8 cellular contexts compared by ENCODE assay signal in the genomic region with DNA sequence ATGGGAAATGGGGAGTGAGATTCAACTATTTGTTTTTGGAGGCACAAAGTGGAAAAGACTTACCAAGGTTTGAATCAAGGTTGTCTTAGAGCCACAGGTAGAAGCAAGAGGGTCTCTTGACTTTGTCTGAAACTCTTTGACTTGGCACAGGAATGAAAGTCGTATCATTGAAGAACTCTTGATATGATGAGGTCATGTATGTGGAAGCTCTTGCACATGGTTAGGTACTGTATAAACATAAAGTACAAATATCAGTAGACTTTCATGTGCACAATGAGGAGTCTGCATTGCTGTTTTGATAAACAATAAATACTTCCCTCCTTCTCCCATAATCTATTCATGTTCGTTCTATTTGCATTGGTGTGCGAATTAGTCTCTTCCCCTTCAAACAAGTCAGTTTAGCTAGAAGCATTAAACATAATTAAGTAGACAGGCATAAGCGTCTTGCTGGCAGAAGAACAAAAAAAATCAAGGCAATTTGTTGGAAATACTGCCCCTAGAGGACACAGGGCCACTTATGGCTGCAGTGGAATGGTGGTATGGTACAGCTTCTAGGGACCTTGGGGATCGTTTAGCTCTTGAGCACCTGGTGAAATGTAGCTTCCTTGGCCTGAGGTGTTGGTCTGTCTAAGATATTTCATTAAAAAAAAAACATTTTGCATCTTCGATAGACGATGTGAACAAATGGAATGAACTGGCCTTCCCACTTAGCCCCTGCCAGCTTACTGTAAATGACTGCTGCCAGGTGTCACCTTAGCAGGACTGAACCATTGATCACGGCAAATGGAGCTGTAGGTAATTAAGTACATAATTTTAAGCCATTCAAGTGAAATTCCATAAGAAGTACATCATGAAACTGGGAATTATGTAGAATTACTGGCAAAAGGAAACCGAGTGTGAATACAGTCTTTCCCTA.
DNase-seq lines count a peak whose midpoint lies in the region; ATAC-seq and TF ChIP-seq lines count a peak whose summit lies in the region.

No MANE protein-coding gene starts in this region.

- H3K27me3 ChIP-seq in HCT116 (ENCODE audit: insufficient read depth, low read length) (no peaks in the 10 kb centered on the region; the same call in 1 of the 2 replicates), PC-3 (ENCODE audit: low read length) (peaks cover 26% of the 10 kb centered on the region; the same call in 1 of the 2 replicates), suprapubic skin (no peaks in the 10 kb centered on the region)

- no peaks in the 10 kb centered on the region for H4K20me1 ChIP-seq in HCT116 (ENCODE audit: insufficient read depth)
- H4K20me1 ChIP-seq in PC-3 (ENCODE audit: low read length) = no peaks in the 10 kb centered on the region

- H3K27ac Mint-ChIP-seq in stimulated activated naive CD8-positive, alpha-beta T cell treated with anti-CD3 and anti-CD28 coated beads, Interleukin-15, amount 100 ng/mL, for 72 hours = no peak overlapping the region

- H3K9ac ChIP-seq in HCT116 (ENCODE audit: low read length) (no peak overlapping the region), PC-3 (ENCODE audit: low read length) (no peak overlapping the region)

- no peaks in the 10 kb centered on the region for H3K79me2 ChIP-seq in HCT116 (ENCODE audit: insufficient read depth, low read length)
- H3K79me2 ChIP-seq in PC-3 (ENCODE audit: low read length) = no peaks in the 10 kb centered on the region

- H3K4me1 Mint-ChIP-seq in stimulated activated naive CD8-positive, alpha-beta T cell treated with anti-CD3 and anti-CD28 coated beads, Interleukin-15, amount 100 ng/mL, for 72 hours = no peaks in the 10 kb centered on the region

- no peaks in the 10 kb centered on the region; the same call in 1 of the 2 replicates for H3K9me2 ChIP-seq in HCT116 (ENCODE audit: insufficient read depth)
- no peaks in the 10 kb centered on the region for H3K9me2 ChIP-seq in PC-3 (replicated peaks; ENCODE audit: low read length)

- H3K4me1 ChIP-seq in HCT116 (ENCODE audit: control insufficient read depth in 1 of 2, insufficient read depth in 2 of 2, low read length in 2 of 2) = no peaks in the 10 kb centered on the region
- peaks cover 11% of the 10 kb centered on the region for H3K4me1 ChIP-seq in PC-3 (ENCODE audit: insufficient read depth, low read length)
- H3K4me1 ChIP-seq in suprapubic skin = peaks cover 12% of the 10 kb centered on the region

- BruUV-seq in HCT116 (replicated peaks; lab: Mats Ljungman, UMichigan) (no TSS peak), PC-3 (replicated peaks; lab: Mats Ljungman, UMichigan) (no TSS peak)

- TF ChIP-seq CTCF in HCT116 (IDR thresholded peaks at IDR 0.05 in 2 of 3, conservative IDR thresholded peaks at IDR 0.05 in 1 of 3; ENCODE audit: borderline replicate concordance in 1 of 3, insufficient read depth in 1 of 3, low read depth in 2 of 3, low read length in 2 of 3) (peak; percentile 28 to 83 (median 78); a peak in 5 of 6 replicates), PC-3 (conservative IDR thresholded peaks at IDR 0.05; ENCODE audit: low read depth, low read length) (peak; percentile 88), fibroblast of the aortic adventitia (IDR thresholded peaks at IDR 0.05; ENCODE audit: insufficient read depth, low read length) (peak; percentile 41), suprapubic skin (IDR thresholded peaks at IDR 0.05) (peak in 1 of 2 donors; percentile 29)

- no peak for TF ChIP-seq EP300 in suprapubic skin (IDR thresholded peaks at IDR 0.05)

- CTCF ChIA-PET in HCT116 (lab: Charles Lee) = interaction anchor here (0.6 to 1.7 kb wide), 13 partner anchors 9 to 459 kb away, joined by 3 to 6 read pairs (median 3); no protein-coding TSS in a partner anchor
- CTCF ChIA-PET in PC-3 (lab: Charles Lee) = interaction anchor here (0.6 to 0.8 kb wide), 2 partner anchors 65 to 243 kb away, joined by 4 read pairs; no protein-coding TSS in a partner anchor

- TF ChIP-seq RAD21 in HCT116 (IDR thresholded peaks at IDR 0.05; ENCODE audit: low read depth) = peak; percentile 54

- intact Hi-C loops in HCT116 (cut with micrococcal nuclease) (loop anchor here (5.0 to 10.0 kb wide), 2 partner anchors 316 to 463 kb away; no protein-coding TSS in a partner anchor), PC-3 (cut with micrococcal nuclease) (no loop called here)

- POLR2A ChIA-PET in HCT116 (lab: Charles Lee) = no interaction called here
- POLR2A ChIA-PET in PC-3 (lab: Charles Lee; ENCODE audit: unreplicated experiment) = no interaction called here

- H3K27me3 Mint-ChIP-seq in stimulated activated naive CD8-positive, alpha-beta T cell treated with anti-CD3 and anti-CD28 coated beads, Interleukin-15, amount 100 ng/mL, for 72 hours = peaks cover 17% of the 10 kb centered on the region

- peak; percentile 2 for DNase-seq in CD1c-positive myeloid dendritic cell (ENCODE audit: extremely low spot score)
- DNase-seq in HCT116 (ENCODE audit: low read depth, low spot score) = peak; percentile 39
- peak; percentile 65 for DNase-seq in PC-3
- no peak for DNase-seq in fibroblast of the aortic adventitia (ENCODE audit: low read depth)
- DNase-seq in stimulated activated naive CD8-positive, alpha-beta T cell treated with anti-CD3 and anti-CD28 coated beads, Interleukin-15, amount 100 ng/mL, for 72 hours = no peak
- no peak for DNase-seq in suprapubic skin (ENCODE audit: low spot score in 2 of 2)

- H3K4me3 Mint-ChIP-seq in stimulated activated naive CD8-positive, alpha-beta T cell treated with anti-CD3 and anti-CD28 coated beads, Interleukin-15, amount 100 ng/mL, for 72 hours = no peak overlapping the region

- H3K9me3 ChIP-seq in HCT116 (ENCODE audit: control insufficient read depth in 1 of 2, insufficient read depth in 1 of 2, low read depth in 1 of 2, low read length in 2 of 2) (no peaks in the 10 kb centered on the region), PC-3 (ENCODE audit: low read length) (no peaks in the 10 kb centered on the region), suprapubic skin (no peaks in the 10 kb centered on the region)

- H3K4me2 ChIP-seq in HCT116 (ENCODE audit: low read length) (no peak overlapping the region), PC-3 (ENCODE audit: low read length) (no peak overlapping the region)

- no peaks in the 10 kb centered on the region for H3F3A ChIP-seq in PC-3 (ENCODE audit: low read length, unreplicated experiment)

- no peak overlapping the region for H3K27ac ChIP-seq in HCT116 (ENCODE audit: low read depth, low read length)
- no peak overlapping the region for H3K27ac ChIP-seq in PC-3 (ENCODE audit: low read length)
- H3K27ac ChIP-seq in suprapubic skin = no peak overlapping the region

- no peaks in the 10 kb centered on the region for H3K9me3 Mint-ChIP-seq in stimulated activated naive CD8-positive, alpha-beta T cell treated with anti-CD3 and anti-CD28 coated beads, Interleukin-15, amount 100 ng/mL, for 72 hours

- ATAC-seq in HCT116 (peak; percentile 88), PC-3 (peak; percentile 62), HG03097 (IDR thresholded peaks at IDR 0.05; ENCODE audit: low FRiP score, unreplicated experiment) (no peak), HG02870 (IDR thresholded peaks at IDR 0.05; ENCODE audit: unreplicated experiment) (no peak)
- ATAC-seq in stimulated activated naive CD8-positive, alpha-beta T cell treated with anti-CD3 and anti-CD28 coated beads, Interleukin-15, amount 100 ng/mL, for 72 hours = no peak

- H2AFZ ChIP-seq in HCT116 (ENCODE audit: low read depth, low read length, poor library complexity, severe bottlenecking) = no peak overlapping the region
- H2AFZ ChIP-seq in PC-3 (ENCODE audit: low read length) = no peak overlapping the region

- H3K4me3 ChIP-seq in HCT116 (replicated peaks in 1 of 2; ENCODE audit: low read depth in 1 of 2, low read length in 2 of 2) = no peak overlapping the region
- H3K4me3 ChIP-seq in PC-3 (ENCODE audit: low read length) = no peak overlapping the region
- no peak overlapping the region for H3K4me3 ChIP-seq in fibroblast of the aortic adventitia (ENCODE audit: low read depth, low read length)
- no peak overlapping the region for H3K4me3 ChIP-seq in suprapubic skin

- RAD21 ChIA-PET in HCT116 (lab: Charles Lee; ENCODE audit: low non-redundant PET in 1 of 2, low total read pairs in 2 of 2, uncharacterized antibody in 2 of 2, unreplicated experiment in 2 of 2) = interaction anchor here (0.6 to 1.0 kb wide), 2 partner anchors 188 to 546 kb away, joined by 4 read pairs; no protein-coding TSS in a partner anchor

- WGBS in suprapubic skin = 62% methylated on average over 9 of the region's 9 CpGs

- TF ChIP-seq POLR2A in HCT116 (IDR thresholded peaks at IDR 0.05; ENCODE audit: borderline replicate concordance, extremely low read depth, insufficient read depth, insufficient read length) (no peak), suprapubic skin (IDR thresholded peaks at IDR 0.05) (no peak)

- no peaks in the 10 kb centered on the region for H3K36me3 ChIP-seq in HCT116 (ENCODE audit: control insufficient read depth in 1 of 2, insufficient read depth in 2 of 2, low read length in 2 of 2)
- no peaks in the 10 kb centered on the region for H3K36me3 ChIP-seq in PC-3 (ENCODE audit: low read depth, low read length)
- no peaks in the 10 kb centered on the region for H3K36me3 ChIP-seq in suprapubic skin

TF ChIP-seq in HCT116, 20 proteins besides CTCF, POLR2A, EP300 and RAD21:
- TF ChIP-seq YY1 (IDR thresholded peaks at IDR 0.05; ENCODE audit: extremely low read depth, insufficient replicate concordance, low read depth, low read length) (peak; percentile 18), EZH2 (IDR thresholded peaks at IDR 0.05) (no peak)

Comparison
In these comparisons a context has a peak if more than half of its experiments do, and no peak if none do; other contexts are left out.
1. DNase-seq: peak in CD1c-positive myeloid dendritic cell (single experiment), HCT116 (single experiment) and PC-3 (single experiment); none in fibroblast of the aortic adventitia (single experiment), stimulated activated naive CD8-positive, alpha-beta T cell treated with anti-CD3 and anti-CD28 coated beads, Interleukin-15, amount 100 ng/mL, for 72 hours (0 of 2) and suprapubic skin (0 of 2).
2. ATAC-seq: peak in HCT116 (single experiment) and PC-3 (single experiment); none in HG03097 (single experiment), stimulated activated naive CD8-positive, alpha-beta T cell treated with anti-CD3 and anti-CD28 coated beads, Interleukin-15, amount 100 ng/mL, for 72 hours (single experiment) and HG02870 (single experiment).